In the genomic region with DNA sequence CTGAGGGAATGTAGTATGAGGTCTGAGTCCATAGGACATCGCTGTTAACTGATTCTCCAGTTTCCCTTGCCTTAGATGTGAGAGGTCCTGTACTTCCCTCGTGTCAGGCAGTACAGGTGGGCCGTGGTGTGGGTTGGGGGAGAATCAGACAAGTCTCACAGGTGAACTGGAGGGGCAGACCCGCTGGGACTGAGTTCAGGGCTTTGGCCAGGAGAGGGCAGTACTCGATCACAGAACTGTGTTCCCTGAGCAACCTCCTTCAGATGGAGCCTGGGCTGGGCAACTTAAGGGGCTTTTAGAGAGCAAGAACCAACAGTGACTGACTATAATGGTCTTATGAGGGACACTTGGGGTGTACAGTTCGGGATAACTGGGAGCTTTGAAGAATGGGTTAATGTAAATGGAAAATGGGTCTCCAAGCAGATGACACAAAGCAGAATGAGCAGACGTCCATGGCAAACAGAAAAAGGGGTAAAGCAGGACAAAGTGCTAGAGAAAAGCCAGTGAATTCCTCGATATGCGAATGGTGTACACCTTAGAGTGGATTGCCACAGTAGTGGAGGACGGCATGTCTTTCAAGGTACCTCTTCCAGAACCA, we compare ENCODE assay signal across 8 cellular contexts.
DNase-seq lines count a peak whose midpoint lies in the region; ATAC-seq and TF ChIP-seq lines count a peak whose summit lies in the region.

No MANE protein-coding gene starts in this region.

- no peaks in the 10 kb centered on the region for H3K9me3 ChIP-seq in HAP-1

- H3K36me3 ChIP-seq in HAP-1 (replicated peaks), result no peaks in the 10 kb centered on the region

- no peak for ATAC-seq in HG02970 (IDR thresholded peaks at IDR 0.05; ENCODE audit: low FRiP score, unreplicated experiment)

- H3K4me3 ChIP-seq in HAP-1 (no peak overlapping the region), astrocyte of the spinal cord (ENCODE audit: low read depth, low read length) (no peak overlapping the region)

- peaks cover 2% of the 10 kb centered on the region; the same call in 1 of the 2 replicates for H3K27me3 ChIP-seq in HAP-1 (ENCODE audit: low read depth)

- in situ Hi-C loops in HAP-1 (cut with MboI; ENCODE audit: low sequenced_read_pairs) (no loop called here), astrocyte of the spinal cord (cut with HindIII; ENCODE audit: low sequenced_read_pairs) (no loop called here)

- peak; percentile 28 for DNase-seq in GM04504 (ENCODE audit: low read depth)
- peak; percentile 38 to 78 for DNase-seq in HAP-1 (ENCODE audit: low spot score in 2 of 2)
- DNase-seq in NCI-H1092 treated with DMSO at 0.1 percent for 48 hours (lab: John Stamatoyannopoulos, UW), result peak; percentile 39
- DNase-seq in T-helper 9 cell, result peak; percentile 47
- DNase-seq in astrocyte of the spinal cord (ENCODE audit: low read depth, low spot score), result peak; percentile 53
- peak; percentile 87 for DNase-seq in iPS-NIHi11 (ENCODE audit: low spot score)
- DNase-seq in stimulated activated CD4-positive, alpha-beta T cell treated with anti-CD3 and anti-CD28 coated beads, Interleukin-1b, Interleukin-23, amount 100 ng/mL, for 24 hours (ENCODE audit: low read depth in 4 of 4, low spot score in 1 of 4), result peak; percentile 11 to 48 (median 34)

- no peaks in the 10 kb centered on the region for H3K4me1 ChIP-seq in HAP-1

- TF ChIP-seq CTCF in astrocyte of the spinal cord (IDR thresholded peaks at IDR 0.05; ENCODE audit: low read depth, low read length), result peak; percentile 87

Comparison
In these comparisons a context has a peak if more than half of its experiments do, and no peak if none do; other contexts are left out.
1. DNase-seq: peak in every context shown above with its lines; median percentile 87 in iPS-NIHi11; 58 in HAP-1; 53 in astrocyte of the spinal cord; 47 in T-helper 9 cell; 39 in NCI-H1092 treated with DMSO at 0.1 percent for 48 hours; 34 in stimulated activated CD4-positive, alpha-beta T cell treated with anti-CD3 and anti-CD28 coated beads, Interleukin-1b, Interleukin-23, amount 100 ng/mL, for 24 hours; 28 in GM04504.